Comparison of ENCODE assay signal across 8 cellular contexts in genomic region chr10:5809541-5810154, GRCh38. TPM values are rescaled to one million over a fixed set of nuclear protein-coding genes. Genes with fewer than 3 reads are reported as not detected.
DNase-seq lines count a peak whose midpoint lies in the region; ATAC-seq and TF ChIP-seq lines count a peak whose summit lies in the region.

No MANE protein-coding gene starts in this region.

- no peak overlapping the region for H3K27ac ChIP-seq in CD8-positive, alpha-beta T cell (ENCODE audit: low read depth, low read length)
- H3K27ac ChIP-seq in stomach: peak overlapping the region in 2 of 5 donors; percentile 28 to 41

- no peak for TF ChIP-seq CTCF in CD8-positive, alpha-beta T cell (IDR thresholded peaks at IDR 0.05)
- TF ChIP-seq CTCF in Loucy (conservative IDR thresholded peaks at IDR 0.05; ENCODE audit: low read length) (no peak), choroid plexus epithelial cell (conservative IDR thresholded peaks at IDR 0.05; ENCODE audit: low read depth, low read length) (no peak), natural killer cell (IDR thresholded peaks at IDR 0.05) (no peak), stomach (IDR thresholded peaks at IDR 0.05) (no peak)

- H3K36me3 Mint-ChIP-seq in CD8-positive, alpha-beta T cell: peaks cover 32% of the 10 kb centered on the region
- H3K36me3 Mint-ChIP-seq in natural killer cell: no peaks in the 10 kb centered on the region

- H3K4me1 Mint-ChIP-seq in CD8-positive, alpha-beta T cell (ENCODE audit: low read depth): peaks cover 65% of the 10 kb centered on the region
- peaks cover 61 to 63% of the 10 kb centered on the region in 2 donors for H3K4me1 Mint-ChIP-seq in natural killer cell

- no peaks in the 10 kb centered on the region for H3K9me3 ChIP-seq in CD8-positive, alpha-beta T cell (ENCODE audit: low read length)
- H3K9me3 ChIP-seq in Loucy (ENCODE audit: insufficient read depth, low read depth, low read length): no peaks in the 10 kb centered on the region
- no peaks in the 10 kb centered on the region for H3K9me3 ChIP-seq in stomach

- peaks cover 95% of the 10 kb centered on the region for H3K79me2 ChIP-seq in Loucy (ENCODE audit: insufficient read depth, low read length)

- peak overlapping the region; percentile 92 for H3K9ac ChIP-seq in Loucy (ENCODE audit: low read depth, low read length, poor library complexity, severe bottlenecking)

- no peaks in the 10 kb centered on the region for H3K27me3 Mint-ChIP-seq in CD8-positive, alpha-beta T cell (ENCODE audit: low read depth)
- H3K27me3 Mint-ChIP-seq in natural killer cell (ENCODE audit: low read depth in 2 of 2): no peaks in the 10 kb centered on the region

- H3K9me2 ChIP-seq in Loucy (replicated peaks; ENCODE audit: low read depth, low read length): no peaks in the 10 kb centered on the region

- ATAC-seq in CD8-positive, alpha-beta T cell: no peak
- no peak for ATAC-seq in natural killer cell
- no peak for ATAC-seq in HG02870 (IDR thresholded peaks at IDR 0.05; ENCODE audit: unreplicated experiment)
- ATAC-seq in GM21723 (IDR thresholded peaks at IDR 0.05; ENCODE audit: unreplicated experiment): no peak

- peak overlapping the region; percentile 86 for H3K4me2 ChIP-seq in Loucy (ENCODE audit: low read depth, low read length, poor library complexity, severe bottlenecking)

- no peak for TF ChIP-seq POLR2A in stomach (IDR thresholded peaks at IDR 0.05)

- peaks cover 81% of the 10 kb centered on the region for H4K20me1 ChIP-seq in Loucy (ENCODE audit: insufficient read depth, low read length, poor library complexity, severe bottlenecking)

- peak overlapping the region; percentile 87 for H3K27ac Mint-ChIP-seq in CD8-positive, alpha-beta T cell
- H3K27ac Mint-ChIP-seq in natural killer cell: peak overlapping the region; percentile 82 to 84

- WGBS in stomach, 5 donors: 16 to 39% (median 28%) methylated on average over 3 of the region's 3 CpGs

- H3K36me3 ChIP-seq in CD8-positive, alpha-beta T cell (ENCODE audit: insufficient read depth, low read length): no peaks in the 10 kb centered on the region
- H3K36me3 ChIP-seq in Loucy (ENCODE audit: insufficient read depth, low read length) (peaks cover 9% of the 10 kb centered on the region; the same call in 1 of the 2 replicates), stomach (peaks cover 0 to 9% (median 5%) of the 10 kb centered on the region in 4 donors)

- no peak overlapping the region for H2AFZ ChIP-seq in Loucy (ENCODE audit: low read length)

- H3K4me3 ChIP-seq in CD8-positive, alpha-beta T cell (ENCODE audit: low read depth, low read length): no peak overlapping the region
- peak overlapping the region; percentile 78 for H3K4me3 ChIP-seq in Loucy (ENCODE audit: low read length, poor library complexity, severe bottlenecking)
- H3K4me3 ChIP-seq in choroid plexus epithelial cell (ENCODE audit: low read depth, low read length): peak overlapping the region; percentile 22
- no peak overlapping the region for H3K4me3 ChIP-seq in stomach

- no peaks in the 10 kb centered on the region for H3K9me3 Mint-ChIP-seq in CD8-positive, alpha-beta T cell
- H3K9me3 Mint-ChIP-seq in natural killer cell: no peaks in the 10 kb centered on the region

- H3F3A ChIP-seq in Loucy (ENCODE audit: low read depth): no peaks in the 10 kb centered on the region

- H3K27me3 ChIP-seq in CD8-positive, alpha-beta T cell (ENCODE audit: insufficient read depth, low read length): no peaks in the 10 kb centered on the region
- H3K27me3 ChIP-seq in Loucy (ENCODE audit: insufficient read depth, low read length, poor library complexity, severe bottlenecking) (no peaks in the 10 kb centered on the region), stomach (no peaks in the 10 kb centered on the region)

- intact Hi-C loops in CD8-positive, alpha-beta T cell (cut with DNase I, micrococcal nuclease): loop anchor here (5.0 to 10.0 kb wide), 5 partner anchors 32 to 2005 kb away; partner anchors contain the start of genes IL15RA (in 1 of the 2), RBM17 (in 1 of the 2) and TAF3 (in 1 of the 2)
- intact Hi-C loops in natural killer cell (cut with micrococcal nuclease) (loop anchor here (5.0 kb wide), 2 partner anchors 63 to 168 kb away; partner anchors contain the start of gene IL15RA), stomach (cut with DNase I; ENCODE audit: low total_unique reads) (loop anchor here (10.0 kb wide), 1 partner anchor 65 kb away; no protein-coding TSS in a partner anchor)

- CTCF ChIA-PET in CD8-positive, alpha-beta T cell (lab: Charles Lee): interaction anchor here (1.3 kb wide), 1 partner anchor 12 kb away, joined by 4 read pairs; no protein-coding TSS in a partner anchor

- no peak for TF ChIP-seq EP300 in stomach (IDR thresholded peaks at IDR 0.05)

- peak overlapping the region; percentile 73 for H3K4me3 Mint-ChIP-seq in CD8-positive, alpha-beta T cell
- H3K4me3 Mint-ChIP-seq in natural killer cell: peak overlapping the region; percentile 49

- POLR2A ChIA-PET in CD8-positive, alpha-beta T cell (lab: Charles Lee): interaction anchor here (1.1 to 1.8 kb wide), 3 partner anchors 9 to 80 kb away, joined by 4 to 5 read pairs (median 4); partner anchors contain the start of genes ANKRD16 and FBH1

- DNase-seq in CD8-positive, alpha-beta T cell: peak in 1 of 7 experiments; percentile 1
- DNase-seq in choroid plexus epithelial cell (ENCODE audit: low read depth): peak; percentile 26
- no peak for DNase-seq in natural killer cell
- no peak for DNase-seq in HUDEP-2 (lab: John Stamatoyannopoulos, UW; ENCODE audit: unreplicated experiment in 76 of 76)
- no peak for DNase-seq in stomach

- peaks cover 58% of the 10 kb centered on the region for H3K4me1 ChIP-seq in CD8-positive, alpha-beta T cell (ENCODE audit: insufficient read depth, low read length)
- peaks cover 52% of the 10 kb centered on the region for H3K4me1 ChIP-seq in Loucy (ENCODE audit: insufficient read depth, low read length, poor library complexity, severe bottlenecking)
- H3K4me1 ChIP-seq in stomach: peaks cover 19 to 78% (median 56%) of the 10 kb centered on the region in 4 donors

RNA-seq across cellular contexts. Expression of gene GDI2, which starts 3.6 kb away (rescaled TPM):
- 10 to 100 TPM; 62.1 to 70.5 TPM for total RNA-seq in CD8-positive, alpha-beta T cell
- total RNA-seq in natural killer cell (100 to 1,000 TPM in 2 of 3 donors, 10 to 100 TPM in 1; 97.9 to 104 (median 104) TPM), stomach (100 to 1,000 TPM in 4 of 5 donors, 10 to 100 TPM in 1; 63.4 to 600 (median 187) TPM)
- 100 to 1,000 TPM; 104 to 180 (median 108) TPM for polyA plus RNA-seq in stomach

Comparison
In these comparisons a context has a peak if more than half of its experiments do, and no peak if none do; other contexts are left out.
1. H3K4me3 ChIP-seq: peak in Loucy (single experiment) and choroid plexus epithelial cell (single experiment); none in CD8-positive, alpha-beta T cell (single experiment) and stomach (0 of 4).